8 cellular contexts compared by ENCODE assay signal in the genomic region with DNA sequence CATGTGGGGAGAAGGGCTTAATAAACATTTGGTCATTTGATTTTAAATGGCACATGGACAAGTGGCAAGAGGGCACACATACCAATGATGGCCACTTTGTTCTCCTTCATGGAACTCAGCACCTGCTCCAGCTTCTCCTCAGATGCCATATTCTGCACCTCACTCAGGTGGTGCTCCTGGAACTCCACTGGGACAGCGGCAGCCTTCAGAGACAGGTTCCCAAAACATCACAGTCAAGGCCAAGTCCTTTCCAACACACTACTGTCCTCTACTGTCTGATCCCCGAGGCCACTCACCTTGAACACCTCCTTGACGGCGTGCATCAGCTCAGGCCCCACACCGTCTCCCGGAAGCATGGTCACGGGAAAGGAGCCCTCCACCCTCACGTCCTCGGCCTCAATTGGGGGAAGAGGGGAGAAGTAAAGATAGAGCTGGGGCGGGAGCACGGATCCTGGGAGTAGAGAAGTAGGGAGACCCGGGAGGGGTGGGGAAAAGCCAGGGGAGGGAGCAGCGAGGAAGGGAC. TPM values are rescaled to one million over a fixed set of nuclear protein-coding genes. Genes with fewer than 3 reads are reported as not detected.
DNase-seq lines count a peak whose midpoint lies in the region; ATAC-seq, FAIRE-seq and TF ChIP-seq lines count a peak whose summit lies in the region.

No MANE protein-coding gene starts in this region.

- H3K4me3 Mint-ChIP-seq in activated T-cell treated with anti-CD3 and anti-CD28 coated beads, Interleukin-2, amount 50 U/mL, for 24 hours: peak overlapping the region; percentile 94
- peak overlapping the region; percentile 97 for H3K4me3 Mint-ChIP-seq in astrocyte (ENCODE audit: unreplicated experiment)

- 9% methylated on average over 13 of the region's 13 CpGs for WGBS in liver
- WGBS in transverse colon (ENCODE audit: low coverage in 1 of 2), 2 donors: 4% methylated on average over 13 of the region's 13 CpGs; no CpG with 5 or more reads in 1 of the 2 donors

- FAIRE-seq in astrocyte (lab: Jason Lieb, UNC): no peak

- TF ChIP-seq RAD21 in liver (IDR thresholded peaks at IDR 0.05): no peak

- ATAC-seq in HG03139 (IDR thresholded peaks at IDR 0.05; ENCODE audit: unreplicated experiment): no peak

- intact Hi-C loops in transverse colon (cut with DNase I; ENCODE audit: low total_unique reads): no loop called here

- no peak for TF ChIP-seq CTCF in astrocyte (IDR thresholded peaks at IDR 0.05; ENCODE audit: insufficient read depth, low read depth, low read length)
- no peak for TF ChIP-seq CTCF in liver (IDR thresholded peaks at IDR 0.05; ENCODE audit: low read depth, low read length, missing input control)
- no peak for TF ChIP-seq CTCF in transverse colon (IDR thresholded peaks at IDR 0.05)

- POLR2A ChIA-PET in HEK293T (lab: Yijun Ruan, JAX): interaction anchor here (0.9 to 5.4 kb wide), 8 partner anchors 9 to 382 kb away, joined by 3 to 79 read pairs (median 4); partner anchors contain the start of genes MRPS26, NOP56 and SNRPB

- H3K9ac ChIP-seq in astrocyte (ENCODE audit: low read length) (peak overlapping the region; percentile 91), liver (ENCODE audit: low read depth in 1 of 2, low read length in 2 of 2) (peak overlapping the region; percentile 98 to 99)

- no peaks in the 10 kb centered on the region for H3K9me3 Mint-ChIP-seq in activated T-cell treated with anti-CD3 and anti-CD28 coated beads, Interleukin-2, amount 50 U/mL, for 24 hours
- H3K9me3 Mint-ChIP-seq in astrocyte (ENCODE audit: unreplicated experiment): no peaks in the 10 kb centered on the region

- peaks cover 54% of the 10 kb centered on the region for H3K36me3 Mint-ChIP-seq in activated T-cell treated with anti-CD3 and anti-CD28 coated beads, Interleukin-2, amount 50 U/mL, for 24 hours (ENCODE audit: low read depth)
- H3K36me3 Mint-ChIP-seq in astrocyte (ENCODE audit: low read depth, unreplicated experiment): peaks cover 12% of the 10 kb centered on the region

- H3K27ac Mint-ChIP-seq in activated T-cell treated with anti-CD3 and anti-CD28 coated beads, Interleukin-2, amount 50 U/mL, for 24 hours: peak overlapping the region; percentile 97
- peak overlapping the region; percentile 96 for H3K27ac Mint-ChIP-seq in astrocyte (ENCODE audit: unreplicated experiment)

- peaks cover 14% of the 10 kb centered on the region for H4K20me1 ChIP-seq in astrocyte (ENCODE audit: insufficient read depth, low read length)

- peaks cover 28% of the 10 kb centered on the region for H3K4me1 Mint-ChIP-seq in activated T-cell treated with anti-CD3 and anti-CD28 coated beads, Interleukin-2, amount 50 U/mL, for 24 hours (ENCODE audit: low read depth)
- H3K4me1 Mint-ChIP-seq in astrocyte (ENCODE audit: low read depth, unreplicated experiment): no peaks in the 10 kb centered on the region

- no peak for TF ChIP-seq POLR2A in transverse colon (IDR thresholded peaks at IDR 0.05)

- TF ChIP-seq EP300 in transverse colon (IDR thresholded peaks at IDR 0.05; ENCODE audit: low read depth): no peak

- CTCF ChIA-PET in HEK293T (lab: Yijun Ruan, JAX): interaction anchor here (0.7 kb wide), 1 partner anchor 12 kb away, joined by 3 read pairs; no protein-coding TSS in a partner anchor

- peak overlapping the region; percentile 94 for H3K4me3 ChIP-seq in astrocyte (ENCODE audit: insufficient read depth, low read depth, low read length)
- peak overlapping the region; percentile 79 to 100 (median 98) for H3K4me3 ChIP-seq in liver (ENCODE audit: low read depth in 1 of 3, low read length in 3 of 3)
- H3K4me3 ChIP-seq in transverse colon: peak overlapping the region; percentile 72 to 95 (median 86)

- peaks cover 3% of the 10 kb centered on the region for H3K27me3 ChIP-seq in astrocyte (ENCODE audit: insufficient read depth, low read length)
- no peaks in the 10 kb centered on the region for H3K27me3 ChIP-seq in liver (ENCODE audit: control insufficient read depth in 4 of 4, insufficient read depth in 4 of 4, low read length in 3 of 4)
- H3K27me3 ChIP-seq in transverse colon: no peaks in the 10 kb centered on the region

- H2AFZ ChIP-seq in astrocyte (ENCODE audit: low read depth, low read length): peak overlapping the region; percentile 88

- in situ Hi-C loops in transverse colon (cut with MboI; ENCODE audit: low pct_ligation_motif_present in 1 of 4, low pct_unique_long_range_greater_than_20kb in 1 of 4, low sequenced_read_pairs in 3 of 4): no loop called here

- H3K79me2 ChIP-seq in astrocyte (ENCODE audit: insufficient read depth, low read length): peaks cover 14% of the 10 kb centered on the region

- H3K4me2 ChIP-seq in astrocyte (ENCODE audit: low read length): peak overlapping the region; percentile 99

- H3K4me1 ChIP-seq in astrocyte (ENCODE audit: insufficient read depth, low read length) (peaks cover 10% of the 10 kb centered on the region), liver (ENCODE audit: control insufficient read depth in 4 of 4, insufficient read depth in 4 of 4, low read length in 3 of 4) (peaks cover 1 to 14% (median 13%) of the 10 kb centered on the region in 4 donors), transverse colon (peaks cover 6 to 17% (median 11%) of the 10 kb centered on the region in 4 donors)

- DNase-seq in activated T-cell treated with anti-CD3 and anti-CD28 coated beads, Interleukin-2, amount 50 U/mL, for 24 hours: no peak
- no peak for DNase-seq in activated T-cell treated with anti-CD3 and anti-CD28 coated beads, Interleukin-2, amount 50 U/mL, for 1 hour
- DNase-seq in astrocyte (ENCODE audit: low read depth) (no peak), transverse colon (no peak), HEK293T (ENCODE audit: extremely low spot score) (no peak), UCSD-AML1 (lab: John Stamatoyannopoulos, UW; ENCODE audit: unreplicated experiment) (no peak)

- H3K27ac ChIP-seq in astrocyte (ENCODE audit: low read depth, low read length): peak overlapping the region; percentile 79
- H3K27ac ChIP-seq in liver (ENCODE audit: low read depth in 1 of 2, low read length in 2 of 2): peak overlapping the region; percentile 86 to 98
- peak overlapping the region; percentile 75 to 89 (median 87) for H3K27ac ChIP-seq in transverse colon

- peaks cover 20% of the 10 kb centered on the region for H3K36me3 ChIP-seq in astrocyte (ENCODE audit: insufficient read depth, low read length)
- H3K36me3 ChIP-seq in liver (ENCODE audit: control insufficient read depth in 4 of 4, insufficient read depth in 3 of 4, low read depth in 1 of 4, low read length in 3 of 4): peaks cover 5 to 37% (median 26%) of the 10 kb centered on the region in 4 donors
- H3K36me3 ChIP-seq in transverse colon: peaks cover 0 to 22% (median 10%) of the 10 kb centered on the region in 4 donors

- no peaks in the 10 kb centered on the region for H3K27me3 Mint-ChIP-seq in activated T-cell treated with anti-CD3 and anti-CD28 coated beads, Interleukin-2, amount 50 U/mL, for 24 hours
- H3K27me3 Mint-ChIP-seq in astrocyte (ENCODE audit: low read depth, unreplicated experiment): peaks cover 6% of the 10 kb centered on the region

- H3K9me3 ChIP-seq in astrocyte (ENCODE audit: insufficient read depth, low read depth, low read length) (no peaks in the 10 kb centered on the region), liver (ENCODE audit: control insufficient read depth in 4 of 4, low read length in 3 of 4) (no peaks in the 10 kb centered on the region), transverse colon (no peaks in the 10 kb centered on the region)

TF ChIP-seq in liver, 16 proteins besides CTCF, POLR2A, EP300 and RAD21 (continues in another document):
- no peak for TF ChIP-seq ZBTB33 (IDR thresholded peaks at IDR 0.05)

TF ChIP-seq in HEK293T, 16 proteins besides CTCF, POLR2A, EP300 and RAD21:
- no peak for TF ChIP-seq FOXK2 (IDR thresholded peaks at IDR 0.05)
- no peak for TF ChIP-seq NFRKB (IDR thresholded peaks at IDR 0.05)
- no peak for TF ChIP-seq TARDBP (IDR thresholded peaks at IDR 0.05)
- TF ChIP-seq SUZ12 (IDR thresholded peaks at IDR 0.05): no peak

RNA-seq across cellular contexts. Expression of gene IDH3B, which starts 0.6 kb away (rescaled TPM):
- total RNA-seq in astrocyte (68.0 and 74.8 TPM in 2 replicates), liver (10 to 100 TPM; 34.3 to 68.6 TPM), transverse colon (100 to 1,000 TPM in 2 of 4 donors, 10 to 100 TPM in 2; 71.8 to 152 (median 106) TPM)
- 10 to 100 TPM; 49.3 to 56.2 TPM for polyA plus RNA-seq in liver

RNA-seq across cellular contexts. Expression of gene NOP56, which starts 11.0 kb away (rescaled TPM):
- total RNA-seq in astrocyte: 256 and 292 TPM in 2 replicates
- 10 to 100 TPM; 51.7 to 63.7 TPM for total RNA-seq in liver
- polyA plus RNA-seq in liver: 10 to 100 TPM; 34.2 to 41.4 TPM
- 100 to 1,000 TPM in 2 of 4 donors, 10 to 100 TPM in 2; 32.8 to 303 (median 126) TPM for total RNA-seq in transverse colon

RNA-seq across cellular contexts. Expression of gene EBF4, which starts 29.2 kb away (rescaled TPM):
- 2.3 and 4.1 TPM in 2 replicates for total RNA-seq in astrocyte
- total RNA-seq in liver: 1 to 10 TPM; 2.3 to 3.2 TPM
- polyA plus RNA-seq in liver: 1 to 10 TPM; 2.6 to 4.0 TPM
- 100 to 1,000 TPM in 1 of 4 donors, 1 to 10 TPM in 3; 3.7 to 101 (median 5.4) TPM for total RNA-seq in transverse colon
